In the genomic region with DNA sequence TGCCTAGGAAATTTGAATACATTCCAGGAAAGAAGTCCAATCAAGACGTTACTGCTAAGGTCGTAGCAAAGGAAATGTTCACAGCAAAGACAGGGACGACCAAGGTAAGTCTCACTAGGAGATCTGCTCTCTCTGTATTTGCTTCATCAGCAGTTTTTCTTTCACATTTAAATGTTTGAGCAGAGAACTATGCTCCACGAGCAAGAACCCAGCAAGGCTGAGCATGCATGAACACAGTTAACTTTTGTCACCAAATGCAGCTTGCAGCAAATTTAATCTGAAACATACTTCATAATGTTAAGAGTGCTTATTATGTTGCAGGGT, we compare ENCODE assay signal across 18 cellular contexts.
DNase-seq lines count a peak whose midpoint lies in the region; ATAC-seq, FAIRE-seq and TF ChIP-seq lines count a peak whose summit lies in the region.
"Had no signal": no experiment of that assay in that cellular context is flagged by ENCODE, and none has a peak within 500 bp of the region (broad histone marks: within the 10 kb centered on the region; RNA-seq: fewer than 3 reads in every experiment).

No MANE protein-coding gene starts in this region.

- H2AFZ ChIP-seq in GM23338, result no peak overlapping the region; the same call in 1 of the 2 replicates

- ATAC-seq in A549 (no peak), GM23338 (no peak; the same call in 2 of the 3 replicates), Right ventricle myocardium inferior (no peak)
- ATAC-seq: CD8-positive, alpha-beta T cell had no signal

- DNase-seq in A549 (ENCODE audit: low read depth in 1 of 2, low spot score in 1 of 2) (no peak), GM23338 (ENCODE audit: low spot score) (peak; percentile 19), SK-N-MC (ENCODE audit: low read depth, low spot score) (no peak), NCI-H226 (no peak), NCI-H510A (lab: John Stamatoyannopoulos, UW) (no peak), Right ventricle myocardium inferior (ENCODE audit: missing footprints) (no peak)
- DNase-seq: Calu3; CD8-positive, alpha-beta T cell; HCEC 1CT; KBM-7; MV-4-11; NCI-H187; NCI-H2107; NCI-H526 treated with DMSO at 0.1 percent for 48 hours; SIG-M5; T-helper 1 cell had no signal

- FAIRE-seq in A549 (lab: Jason Lieb, UNC), result peak; percentile 56

- intact Hi-C loops in Right ventricle myocardium inferior (cut with DNase I), result no loop called here

- H3K4me3 ChIP-seq in A549, result no peak overlapping the region
- no peak overlapping the region for H3K4me3 ChIP-seq in GM23338
- H3K4me3 ChIP-seq in SK-N-MC, result peak overlapping the region; percentile 65
- H3K4me3 ChIP-seq in iPS-20b (ENCODE audit: low read length), result 0 out of 2 replicates have a peak overlapping the region, but pooled peaks have one; percentile 32
- H3K4me3 ChIP-seq: BLaER1 treated with 17β-estradiol and CSF1 and Interleukin-3, amounts not matched to agents 10 nM and 100 nM had no signal

- H3K27me3 ChIP-seq in GM23338 (ENCODE audit: insufficient read depth), result no peaks in the 10 kb centered on the region
- no peaks in the 10 kb centered on the region for H3K27me3 ChIP-seq in iPS-20b (ENCODE audit: insufficient read depth, low read length)
- H3K27me3 ChIP-seq: BLaER1 treated with 17β-estradiol and CSF1 and Interleukin-3, amounts not matched to agents 10 nM and 100 nM had no signal

- no peaks in the 10 kb centered on the region for H3K36me3 ChIP-seq in GM23338 (ENCODE audit: insufficient read depth)
- peaks cover 6% of the 10 kb centered on the region; the same call in 1 of the 2 replicates for H3K36me3 ChIP-seq in SK-N-MC (ENCODE audit: insufficient read depth, low read length)
- H3K36me3 ChIP-seq in iPS-20b (ENCODE audit: insufficient read depth, low read depth, low read length), result no peaks in the 10 kb centered on the region
- H3K36me3 ChIP-seq: BLaER1 treated with 17β-estradiol and CSF1 and Interleukin-3, amounts not matched to agents 10 nM and 100 nM had no signal

- no peak for TF ChIP-seq POLR2A in A549 (IDR thresholded peaks at IDR 0.05; ENCODE audit: low read length)

- peaks cover 16% of the 10 kb centered on the region; the same call in 2 of the 3 replicates for H3K9me3 Mint-ChIP-seq in GM23338

- H3K4me2 ChIP-seq in A549 (no peak overlapping the region), GM23338 (0 out of 2 replicates have a peak overlapping the region, but pooled peaks have one; percentile 29)
- H3K4me2 ChIP-seq: BLaER1 treated with 17β-estradiol and CSF1 and Interleukin-3, amounts not matched to agents 10 nM and 100 nM had no signal

- H3K27ac ChIP-seq in A549, result no peak overlapping the region
- H3K27ac ChIP-seq in GM23338 (ENCODE audit: low read depth), result no peak overlapping the region
- peak overlapping the region; percentile 87 for H3K27ac ChIP-seq in SK-N-MC
- H3K27ac ChIP-seq in iPS-20b (ENCODE audit: low read length), result no peak overlapping the region
- H3K27ac ChIP-seq: BLaER1 treated with 17β-estradiol and CSF1 and Interleukin-3, amounts not matched to agents 10 nM and 100 nM had no signal

- 27% methylated on average over 4 of the region's 4 CpGs for whole genome bisulfite sequencing in A549 (ENCODE audit: missing lambda C conversion rate)

- peaks cover 15% of the 10 kb centered on the region; the same call in 2 of the 3 replicates for H3K36me3 Mint-ChIP-seq in GM23338 (ENCODE audit: low read depth)
- H3K36me3 Mint-ChIP-seq: CD8-positive, alpha-beta T cell had no signal

- H3F3A ChIP-seq in GM23338 (replicated peaks; ENCODE audit: low read depth), result no peaks in the 10 kb centered on the region

- H3K79me2 ChIP-seq in GM23338 (replicated peaks; ENCODE audit: insufficient read depth), result no peaks in the 10 kb centered on the region

- H3K27ac Mint-ChIP-seq in GM23338, result no peak overlapping the region
- H3K27ac Mint-ChIP-seq: CD8-positive, alpha-beta T cell had no signal

- TF ChIP-seq RAD21 in A549 (conservative IDR thresholded peaks at IDR 0.05 in 1 of 2, IDR thresholded peaks at IDR 0.05 in 1 of 2), result no peak

- no peaks in the 10 kb centered on the region for H3K9me2 ChIP-seq in GM23338 (ENCODE audit: insufficient read depth)

- H4K20me1 ChIP-seq in GM23338 (replicated peaks; ENCODE audit: insufficient read depth), result no peaks in the 10 kb centered on the region
- H4K20me1 ChIP-seq: BLaER1 treated with 17β-estradiol and CSF1 and Interleukin-3, amounts not matched to agents 10 nM and 100 nM had no signal

- H3K4me3 Mint-ChIP-seq in GM23338, result no peak overlapping the region
- H3K4me3 Mint-ChIP-seq: CD8-positive, alpha-beta T cell had no signal

- H3K9ac ChIP-seq in SK-N-MC (ENCODE audit: insufficient read length), result peak overlapping the region; percentile 1
- no peak overlapping the region for H3K9ac ChIP-seq in iPS-20b (ENCODE audit: low read depth, low read length)
- H3K9ac ChIP-seq: BLaER1 treated with 17β-estradiol and CSF1 and Interleukin-3, amounts not matched to agents 10 nM and 100 nM had no signal

- no peak for TF ChIP-seq CTCF in A549 (IDR thresholded peaks at IDR 0.05)
- no peak for TF ChIP-seq CTCF in GM23338 (conservative IDR thresholded peaks at IDR 0.05; ENCODE audit: low read depth in 2 of 2)

- TF ChIP-seq EP300 in A549 (IDR thresholded peaks at IDR 0.05), result no peak

- H3K9me3 ChIP-seq in A549, result peaks cover 4% of the 10 kb centered on the region; the same call in 1 of the 3 replicates
- peaks cover 7% of the 10 kb centered on the region; the same call in 1 of the 2 replicates for H3K9me3 ChIP-seq in SK-N-MC (ENCODE audit: low read depth, low read length)
- H3K9me3 ChIP-seq in iPS-20b (ENCODE audit: insufficient read depth, low read depth, low read length), result no peaks in the 10 kb centered on the region

- CTCF ChIA-PET in A549 (lab: Yijun Ruan, JAX), result no interaction called here

- POLR2A ChIA-PET in A549 (lab: Yijun Ruan, JAX), result no interaction called here

- no peaks in the 10 kb centered on the region for H3K4me1 ChIP-seq in A549
- H3K4me1 ChIP-seq in GM23338 (ENCODE audit: insufficient read depth), result peaks cover 10% of the 10 kb centered on the region; the same call in 1 of the 2 replicates
- H3K4me1 ChIP-seq in iPS-20b (ENCODE audit: insufficient read depth, low read length), result no peaks in the 10 kb centered on the region; the same call in 1 of the 2 replicates
- H3K4me1 ChIP-seq: BLaER1 treated with 17β-estradiol and CSF1 and Interleukin-3, amounts not matched to agents 10 nM and 100 nM had no signal

- H3K27me3 Mint-ChIP-seq in GM23338 (ENCODE audit: insufficient read depth, low read depth, poor library complexity), result peaks cover 2% of the 10 kb centered on the region

- peaks cover 9% of the 10 kb centered on the region for H3K4me1 Mint-ChIP-seq in GM23338

TF ChIP-seq in A549, 52 proteins besides CTCF, POLR2A, EP300 and RAD21:
- TF ChIP-seq RNF2 (IDR thresholded peaks at IDR 0.05; ENCODE audit: borderline replicate concordance, low read depth), result no peak
- peak; percentile 99 for TF ChIP-seq MAFK (IDR thresholded peaks at IDR 0.05; ENCODE audit: partially characterized antibody)

TF ChIP-seq in GM23338, 12 proteins besides CTCF, POLR2A, EP300 and RAD21 (continues in another document):
- TF ChIP-seq, protein P1, sequence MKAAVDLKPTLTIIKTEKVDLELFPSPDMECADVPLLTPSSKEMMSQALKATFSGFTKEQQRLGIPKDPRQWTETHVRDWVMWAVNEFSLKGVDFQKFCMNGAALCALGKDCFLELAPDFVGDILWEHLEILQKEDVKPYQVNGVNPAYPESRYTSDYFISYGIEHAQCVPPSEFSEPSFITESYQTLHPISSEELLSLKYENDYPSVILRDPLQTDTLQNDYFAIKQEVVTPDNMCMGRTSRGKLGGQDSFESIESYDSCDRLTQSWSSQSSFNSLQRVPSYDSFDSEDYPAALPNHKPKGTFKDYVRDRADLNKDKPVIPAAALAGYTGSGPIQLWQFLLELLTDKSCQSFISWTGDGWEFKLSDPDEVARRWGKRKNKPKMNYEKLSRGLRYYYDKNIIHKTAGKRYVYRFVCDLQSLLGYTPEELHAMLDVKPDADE (IDR thresholded peaks at IDR 0.05), result no peak
- TF ChIP-seq, protein P2, sequence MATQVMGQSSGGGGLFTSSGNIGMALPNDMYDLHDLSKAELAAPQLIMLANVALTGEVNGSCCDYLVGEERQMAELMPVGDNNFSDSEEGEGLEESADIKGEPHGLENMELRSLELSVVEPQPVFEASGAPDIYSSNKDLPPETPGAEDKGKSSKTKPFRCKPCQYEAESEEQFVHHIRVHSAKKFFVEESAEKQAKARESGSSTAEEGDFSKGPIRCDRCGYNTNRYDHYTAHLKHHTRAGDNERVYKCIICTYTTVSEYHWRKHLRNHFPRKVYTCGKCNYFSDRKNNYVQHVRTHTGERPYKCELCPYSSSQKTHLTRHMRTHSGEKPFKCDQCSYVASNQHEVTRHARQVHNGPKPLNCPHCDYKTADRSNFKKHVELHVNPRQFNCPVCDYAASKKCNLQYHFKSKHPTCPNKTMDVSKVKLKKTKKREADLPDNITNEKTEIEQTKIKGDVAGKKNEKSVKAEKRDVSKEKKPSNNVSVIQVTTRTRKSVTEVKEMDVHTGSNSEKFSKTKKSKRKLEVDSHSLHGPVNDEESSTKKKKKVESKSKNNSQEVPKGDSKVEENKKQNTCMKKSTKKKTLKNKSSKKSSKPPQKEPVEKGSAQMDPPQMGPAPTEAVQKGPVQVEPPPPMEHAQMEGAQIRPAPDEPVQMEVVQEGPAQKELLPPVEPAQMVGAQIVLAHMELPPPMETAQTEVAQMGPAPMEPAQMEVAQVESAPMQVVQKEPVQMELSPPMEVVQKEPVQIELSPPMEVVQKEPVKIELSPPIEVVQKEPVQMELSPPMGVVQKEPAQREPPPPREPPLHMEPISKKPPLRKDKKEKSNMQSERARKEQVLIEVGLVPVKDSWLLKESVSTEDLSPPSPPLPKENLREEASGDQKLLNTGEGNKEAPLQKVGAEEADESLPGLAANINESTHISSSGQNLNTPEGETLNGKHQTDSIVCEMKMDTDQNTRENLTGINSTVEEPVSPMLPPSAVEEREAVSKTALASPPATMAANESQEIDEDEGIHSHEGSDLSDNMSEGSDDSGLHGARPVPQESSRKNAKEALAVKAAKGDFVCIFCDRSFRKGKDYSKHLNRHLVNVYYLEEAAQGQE (IDR thresholded peaks at IDR 0.05; ENCODE audit: unreplicated experiment), result no peak
- TF ChIP-seq JUNB (IDR thresholded peaks at IDR 0.05; ENCODE audit: unreplicated experiment), result no peak
- TF ChIP-seq CREB1 (CRISPR knock-in tag; IDR thresholded peaks at IDR 0.05; ENCODE audit: low read depth), result no peak
- no peak for TF ChIP-seq STAT1 (IDR thresholded peaks at IDR 0.05; ENCODE audit: unreplicated experiment)
- TF ChIP-seq NANOG (IDR thresholded peaks at IDR 0.05; ENCODE audit: borderline replicate concordance), result no peak
- TF ChIP-seq ZNF114 (CRISPR knock-in tag; IDR thresholded peaks at IDR 0.05), result no peak
- TF ChIP-seq POLR2AphosphoS5 (IDR thresholded peaks at IDR 0.05; ENCODE audit: low read depth), result no peak
- TF ChIP-seq ZNF331 (CRISPR knock-in tag; IDR thresholded peaks at IDR 0.05; ENCODE audit: low read depth), result no peak
- no peak for TF ChIP-seq EZH2phosphoT487 (IDR thresholded peaks at IDR 0.05; ENCODE audit: unreplicated experiment)

Comparison
In these comparisons a context has a peak if more than half of its experiments do, and no peak if none do; other contexts are left out.
1. H3K4me3 ChIP-seq: peak in SK-N-MC (single experiment) and iPS-20b (single experiment); none in A549 (single experiment) and GM23338 (single experiment).